9 cellular contexts compared by ENCODE assay signal in genomic region chr3:32817195-32817560, GRCh38. TPM values are rescaled to one million over a fixed set of nuclear protein-coding genes. Genes with fewer than 3 reads are reported as not detected.
DNase-seq lines count a peak whose midpoint lies in the region; ATAC-seq and TF ChIP-seq lines count a peak whose summit lies in the region.
"Had no signal": no experiment of that assay in that cellular context is flagged by ENCODE, and none has a peak within 500 bp of the region (broad histone marks: within the 10 kb centered on the region; RNA-seq: fewer than 3 reads in every experiment).

No MANE protein-coding gene starts in this region.

- POLR2A ChIA-PET in WTC11 (lab: Charles Lee): interaction anchor here (0.5 to 3.4 kb wide), 16 partner anchors 12 to 247 kb away, joined by 3 to 34 read pairs (median 3); no protein-coding TSS in a partner anchor

- peak overlapping the region; percentile 98 for H3K4me3 ChIP-seq in iPS-18a (ENCODE audit: low read length)

- peak overlapping the region; percentile 95 for H3K9ac ChIP-seq in iPS-18a (ENCODE audit: low read length)

- no peaks in the 10 kb centered on the region for H3K9me3 Mint-ChIP-seq in WTC11
- no peaks in the 10 kb centered on the region for H3K9me3 Mint-ChIP-seq in stimulated activated memory B cell treated with anti-CD40 and anti-IgM and Interleukin-4, amounts not matched to agents 10 μg/mL and 1 μg/mL and 100 μg/mL, for 72 hours

- peak overlapping the region; percentile 86 for H3K27ac ChIP-seq in iPS-18a (ENCODE audit: low read length)

- CTCF ChIA-PET in WTC11 (lab: Charles Lee): interaction anchor here (0.5 to 1.1 kb wide), 3 partner anchors 9 to 308 kb away, joined by 3 read pairs; no protein-coding TSS in a partner anchor

- peaks cover 46% of the 10 kb centered on the region for H3K36me3 Mint-ChIP-seq in WTC11
- H3K36me3 Mint-ChIP-seq in stimulated activated memory B cell treated with anti-CD40 and anti-IgM and Interleukin-4, amounts not matched to agents 10 μg/mL and 1 μg/mL and 100 μg/mL, for 72 hours: no peaks in the 10 kb centered on the region

- H3K4me1 ChIP-seq in iPS-18a (ENCODE audit: control insufficient read depth, low read depth, low read length): peaks cover 34% of the 10 kb centered on the region

- peaks cover 40% of the 10 kb centered on the region for H3K4me1 Mint-ChIP-seq in WTC11
- H3K4me1 Mint-ChIP-seq in stimulated activated memory B cell treated with anti-CD40 and anti-IgM and Interleukin-4, amounts not matched to agents 10 μg/mL and 1 μg/mL and 100 μg/mL, for 72 hours: peaks cover 37% of the 10 kb centered on the region

- peak overlapping the region; percentile 94 for H3K4me3 Mint-ChIP-seq in WTC11
- H3K4me3 Mint-ChIP-seq in stimulated activated memory B cell treated with anti-CD40 and anti-IgM and Interleukin-4, amounts not matched to agents 10 μg/mL and 1 μg/mL and 100 μg/mL, for 72 hours: peak overlapping the region; percentile 76

- H3K9me3 ChIP-seq in iPS-18a (ENCODE audit: control insufficient read depth, low read depth, low read length): no peaks in the 10 kb centered on the region

- H3K27me3 ChIP-seq in iPS-18a (ENCODE audit: control insufficient read depth, insufficient read depth, low read length): no peaks in the 10 kb centered on the region

- TF ChIP-seq CTCF in WTC11 (IDR thresholded peaks at IDR 0.05): no peak

- peaks cover 31% of the 10 kb centered on the region for H3K36me3 ChIP-seq in iPS-18a (ENCODE audit: control insufficient read depth, low read depth, low read length)

- peak overlapping the region; percentile 97 for H3K27ac Mint-ChIP-seq in WTC11
- no peak overlapping the region for H3K27ac Mint-ChIP-seq in stimulated activated memory B cell treated with anti-CD40 and anti-IgM and Interleukin-4, amounts not matched to agents 10 μg/mL and 1 μg/mL and 100 μg/mL, for 72 hours

- peaks cover 7% of the 10 kb centered on the region; the same call in 1 of the 2 replicates for H3K27me3 Mint-ChIP-seq in WTC11 (ENCODE audit: low read depth)
- H3K27me3 Mint-ChIP-seq in stimulated activated memory B cell treated with anti-CD40 and anti-IgM and Interleukin-4, amounts not matched to agents 10 μg/mL and 1 μg/mL and 100 μg/mL, for 72 hours: peaks cover 74% of the 10 kb centered on the region

- ATAC-seq in WTC11: no peak
- ATAC-seq in stimulated activated memory B cell treated with anti-CD40 and anti-IgM and Interleukin-4, amounts not matched to agents 10 μg/mL and 1 μg/mL and 100 μg/mL, for 72 hours: no peak

- DNase-seq in NCI-H82 (lab: John Stamatoyannopoulos, UW) (peak; percentile 24), NCI-H82 treated with DMSO at 0.1 percent for 48 hours (lab: John Stamatoyannopoulos, UW; ENCODE audit: unreplicated experiment) (no peak), WTC11 (ENCODE audit: low spot score) (peak; percentile 42), A172 (ENCODE audit: low spot score) (no peak), HCEC 1CT (no peak), NCI-H2081 treated with DMSO at 0.1 percent for 48 hours (lab: John Stamatoyannopoulos, UW) (no peak)
- DNase-seq: activated gamma-delta T cell had no signal

TF ChIP-seq in WTC11, 78 proteins besides CTCF, POLR2A, EP300 and RAD21:
- TF ChIP-seq JUN (CRISPR knock-in tag; IDR thresholded peaks at IDR 0.05): peak; percentile 44; the same call in 1 of the 2 replicates
- TF ChIP-seq ARID4B (CRISPR knock-in tag; IDR thresholded peaks at IDR 0.05; ENCODE audit: borderline replicate concordance): no peak; the same call in 1 of the 2 replicates

RNA-seq across cellular contexts. Expression of gene TRIM71, which starts 0.6 kb away (rescaled TPM):
- total RNA-seq in WTC11 (2021): 237 to 274 TPM (median 238 TPM) in 3 replicates
- total RNA-seq in A172 (2014; rRNA removed; shearing (Covaris generic)): under 0.01 and 0.05 TPM in 2 replicates

Comparison
In these comparisons a context has a peak if more than half of its experiments do, and no peak if none do; other contexts are left out.
1. DNase-seq: peak in NCI-H82 (single experiment) and WTC11 (single experiment); none in NCI-H82 treated with DMSO at 0.1 percent for 48 hours (single experiment), A172 (single experiment), HCEC 1CT (single experiment) and NCI-H2081 treated with DMSO at 0.1 percent for 48 hours (single experiment).
2. RNA of gene TRIM71, which starts 0.6 kb away (total RNA-seq): 237 to 274 TPM in WTC11; under 0.01 to 0.05 TPM in A172; every median in the first group is over 100 times any median in the second.